Comparison of ENCODE assay signal across 2 cellular contexts in the genomic region with DNA sequence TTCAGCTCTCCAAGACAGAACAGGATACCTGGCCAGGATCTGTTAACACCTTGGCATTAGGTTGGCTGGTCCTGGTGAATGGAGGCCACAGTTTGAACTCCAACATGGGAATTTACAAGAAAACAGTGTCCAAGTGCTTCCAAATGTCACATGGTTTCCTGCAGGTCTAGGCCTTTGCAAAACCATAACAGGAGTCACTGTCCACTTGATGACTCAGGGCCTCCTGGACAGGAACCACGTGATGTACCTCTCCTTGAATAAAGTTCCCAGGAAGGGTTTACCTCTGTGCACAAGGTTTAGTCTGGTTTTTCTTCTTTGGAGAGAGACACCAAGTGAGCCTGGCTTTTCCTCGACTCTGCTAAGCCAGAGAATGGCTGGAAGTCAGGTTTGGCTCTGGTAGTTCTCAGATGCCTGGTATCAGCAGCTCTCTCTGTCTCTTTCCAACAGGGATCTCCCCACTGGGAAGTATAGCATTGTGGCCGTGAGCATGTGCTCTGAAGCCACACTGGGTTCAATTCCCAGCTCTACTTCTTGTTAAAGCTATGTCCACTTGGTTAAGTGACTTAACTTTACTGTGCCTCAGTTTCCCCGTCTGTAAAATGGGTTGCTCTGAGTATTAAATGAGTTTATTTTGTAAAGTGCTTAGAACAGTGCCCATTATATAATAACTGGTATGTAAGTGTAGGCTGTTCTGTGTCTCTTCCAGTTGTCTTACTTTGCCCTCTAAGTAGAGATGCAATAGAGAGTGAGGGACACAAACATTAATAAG.
TF ChIP-seq lines count a peak whose summit lies in the region.

No MANE protein-coding gene starts in this region.

TF ChIP-seq in IMR-90, 13 proteins besides CTCF, POLR2A, EP300 and RAD21:
- TF ChIP-seq, protein P1, sequence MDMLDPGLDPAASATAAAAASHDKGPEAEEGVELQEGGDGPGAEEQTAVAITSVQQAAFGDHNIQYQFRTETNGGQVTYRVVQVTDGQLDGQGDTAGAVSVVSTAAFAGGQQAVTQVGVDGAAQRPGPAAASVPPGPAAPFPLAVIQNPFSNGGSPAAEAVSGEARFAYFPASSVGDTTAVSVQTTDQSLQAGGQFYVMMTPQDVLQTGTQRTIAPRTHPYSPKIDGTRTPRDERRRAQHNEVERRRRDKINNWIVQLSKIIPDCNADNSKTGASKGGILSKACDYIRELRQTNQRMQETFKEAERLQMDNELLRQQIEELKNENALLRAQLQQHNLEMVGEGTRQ (IDR thresholded peaks at IDR 0.05; ENCODE audit: low read depth, low read length), result peak; percentile 62; the same call in 1 of the 2 replicates
- TF ChIP-seq MAZ (IDR thresholded peaks at IDR 0.05; ENCODE audit: borderline replicate concordance, low read depth, low read length), result no peak
- no peak for TF ChIP-seq BHLHE40 (IDR thresholded peaks at IDR 0.05; ENCODE audit: low read depth, low read length)

TF ChIP-seq in GM23338, 12 proteins besides CTCF, POLR2A, EP300 and RAD21:
- TF ChIP-seq, protein P2, sequence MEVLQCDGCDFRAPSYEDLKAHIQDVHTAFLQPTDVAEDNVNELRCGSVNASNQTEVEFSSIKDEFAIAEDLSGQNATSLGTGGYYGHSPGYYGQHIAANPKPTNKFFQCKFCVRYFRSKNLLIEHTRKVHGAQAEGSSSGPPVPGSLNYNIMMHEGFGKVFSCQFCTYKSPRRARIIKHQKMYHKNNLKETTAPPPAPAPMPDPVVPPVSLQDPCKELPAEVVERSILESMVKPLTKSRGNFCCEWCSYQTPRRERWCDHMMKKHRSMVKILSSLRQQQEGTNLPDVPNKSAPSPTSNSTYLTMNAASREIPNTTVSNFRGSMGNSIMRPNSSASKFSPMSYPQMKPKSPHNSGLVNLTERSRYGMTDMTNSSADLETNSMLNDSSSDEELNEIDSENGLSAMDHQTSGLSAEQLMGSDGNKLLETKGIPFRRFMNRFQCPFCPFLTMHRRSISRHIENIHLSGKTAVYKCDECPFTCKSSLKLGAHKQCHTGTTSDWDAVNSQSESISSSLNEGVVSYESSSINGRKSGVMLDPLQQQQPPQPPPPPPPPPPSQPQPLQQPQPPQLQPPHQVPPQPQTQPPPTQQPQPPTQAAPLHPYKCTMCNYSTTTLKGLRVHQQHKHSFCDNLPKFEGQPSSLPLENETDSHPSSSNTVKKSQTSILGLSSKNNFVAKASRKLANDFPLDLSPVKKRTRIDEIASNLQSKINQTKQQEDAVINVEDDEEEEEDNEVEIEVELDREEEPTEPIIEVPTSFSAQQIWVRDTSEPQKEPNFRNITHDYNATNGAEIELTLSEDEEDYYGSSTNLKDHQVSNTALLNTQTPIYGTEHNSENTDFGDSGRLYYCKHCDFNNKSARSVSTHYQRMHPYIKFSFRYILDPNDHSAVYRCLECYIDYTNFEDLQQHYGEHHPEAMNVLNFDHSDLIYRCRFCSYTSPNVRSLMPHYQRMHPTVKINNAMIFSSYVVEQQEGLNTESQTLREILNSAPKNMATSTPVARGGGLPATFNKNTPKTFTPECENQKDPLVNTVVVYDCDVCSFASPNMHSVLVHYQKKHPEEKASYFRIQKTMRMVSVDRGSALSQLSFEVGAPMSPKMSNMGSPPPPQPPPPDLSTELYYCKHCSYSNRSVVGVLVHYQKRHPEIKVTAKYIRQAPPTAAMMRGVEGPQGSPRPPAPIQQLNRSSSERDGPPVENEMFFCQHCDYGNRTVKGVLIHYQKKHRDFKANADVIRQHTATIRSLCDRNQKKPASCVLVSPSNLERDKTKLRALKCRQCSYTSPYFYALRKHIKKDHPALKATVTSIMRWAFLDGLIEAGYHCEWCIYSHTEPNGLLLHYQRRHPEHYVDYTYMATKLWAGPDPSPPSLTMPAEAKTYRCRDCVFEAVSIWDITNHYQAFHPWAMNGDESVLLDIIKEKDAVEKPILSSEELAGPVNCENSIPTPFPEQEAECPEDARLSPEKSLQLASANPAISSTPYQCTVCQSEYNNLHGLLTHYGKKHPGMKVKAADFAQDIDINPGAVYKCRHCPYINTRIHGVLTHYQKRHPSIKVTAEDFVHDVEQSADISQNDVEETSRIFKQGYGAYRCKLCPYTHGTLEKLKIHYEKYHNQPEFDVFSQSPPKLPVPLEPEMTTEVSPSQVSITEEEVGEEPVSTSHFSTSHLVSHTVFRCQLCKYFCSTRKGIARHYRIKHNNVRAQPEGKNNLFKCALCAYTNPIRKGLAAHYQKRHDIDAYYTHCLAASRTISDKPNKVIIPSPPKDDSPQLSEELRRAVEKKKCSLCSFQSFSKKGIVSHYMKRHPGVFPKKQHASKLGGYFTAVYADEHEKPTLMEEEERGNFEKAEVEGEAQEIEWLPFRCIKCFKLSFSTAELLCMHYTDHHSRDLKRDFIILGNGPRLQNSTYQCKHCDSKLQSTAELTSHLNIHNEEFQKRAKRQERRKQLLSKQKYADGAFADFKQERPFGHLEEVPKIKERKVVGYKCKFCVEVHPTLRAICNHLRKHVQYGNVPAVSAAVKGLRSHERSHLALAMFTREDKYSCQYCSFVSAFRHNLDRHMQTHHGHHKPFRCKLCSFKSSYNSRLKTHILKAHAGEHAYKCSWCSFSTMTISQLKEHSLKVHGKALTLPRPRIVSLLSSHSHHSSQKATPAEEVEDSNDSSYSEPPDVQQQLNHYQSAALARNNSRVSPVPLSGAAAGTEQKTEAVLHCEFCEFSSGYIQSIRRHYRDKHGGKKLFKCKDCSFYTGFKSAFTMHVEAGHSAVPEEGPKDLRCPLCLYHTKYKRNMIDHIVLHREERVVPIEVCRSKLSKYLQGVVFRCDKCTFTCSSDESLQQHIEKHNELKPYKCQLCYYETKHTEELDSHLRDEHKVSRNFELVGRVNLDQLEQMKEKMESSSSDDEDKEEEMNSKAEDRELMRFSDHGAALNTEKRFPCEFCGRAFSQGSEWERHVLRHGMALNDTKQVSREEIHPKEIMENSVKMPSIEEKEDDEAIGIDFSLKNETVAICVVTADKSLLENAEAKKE (CRISPR knock-in tag; IDR thresholded peaks at IDR 0.05), result no peak
- TF ChIP-seq ZNF114 (CRISPR knock-in tag; IDR thresholded peaks at IDR 0.05) (no peak), NANOG (IDR thresholded peaks at IDR 0.05; ENCODE audit: borderline replicate concordance) (no peak), EZH2 (IDR thresholded peaks at IDR 0.05; ENCODE audit: low read depth, unreplicated experiment) (no peak), ZNF331 (CRISPR knock-in tag; IDR thresholded peaks at IDR 0.05; ENCODE audit: low read depth) (no peak), STAT1 (IDR thresholded peaks at IDR 0.05; ENCODE audit: unreplicated experiment) (no peak), JUNB (IDR thresholded peaks at IDR 0.05; ENCODE audit: unreplicated experiment) (no peak), EZH2phosphoT487 (IDR thresholded peaks at IDR 0.05; ENCODE audit: unreplicated experiment) (no peak), POLR2AphosphoS5 (IDR thresholded peaks at IDR 0.05; ENCODE audit: low read depth) (no peak), CREB1 (CRISPR knock-in tag; IDR thresholded peaks at IDR 0.05; ENCODE audit: low read depth) (no peak)
- TF ChIP-seq, protein P3, sequence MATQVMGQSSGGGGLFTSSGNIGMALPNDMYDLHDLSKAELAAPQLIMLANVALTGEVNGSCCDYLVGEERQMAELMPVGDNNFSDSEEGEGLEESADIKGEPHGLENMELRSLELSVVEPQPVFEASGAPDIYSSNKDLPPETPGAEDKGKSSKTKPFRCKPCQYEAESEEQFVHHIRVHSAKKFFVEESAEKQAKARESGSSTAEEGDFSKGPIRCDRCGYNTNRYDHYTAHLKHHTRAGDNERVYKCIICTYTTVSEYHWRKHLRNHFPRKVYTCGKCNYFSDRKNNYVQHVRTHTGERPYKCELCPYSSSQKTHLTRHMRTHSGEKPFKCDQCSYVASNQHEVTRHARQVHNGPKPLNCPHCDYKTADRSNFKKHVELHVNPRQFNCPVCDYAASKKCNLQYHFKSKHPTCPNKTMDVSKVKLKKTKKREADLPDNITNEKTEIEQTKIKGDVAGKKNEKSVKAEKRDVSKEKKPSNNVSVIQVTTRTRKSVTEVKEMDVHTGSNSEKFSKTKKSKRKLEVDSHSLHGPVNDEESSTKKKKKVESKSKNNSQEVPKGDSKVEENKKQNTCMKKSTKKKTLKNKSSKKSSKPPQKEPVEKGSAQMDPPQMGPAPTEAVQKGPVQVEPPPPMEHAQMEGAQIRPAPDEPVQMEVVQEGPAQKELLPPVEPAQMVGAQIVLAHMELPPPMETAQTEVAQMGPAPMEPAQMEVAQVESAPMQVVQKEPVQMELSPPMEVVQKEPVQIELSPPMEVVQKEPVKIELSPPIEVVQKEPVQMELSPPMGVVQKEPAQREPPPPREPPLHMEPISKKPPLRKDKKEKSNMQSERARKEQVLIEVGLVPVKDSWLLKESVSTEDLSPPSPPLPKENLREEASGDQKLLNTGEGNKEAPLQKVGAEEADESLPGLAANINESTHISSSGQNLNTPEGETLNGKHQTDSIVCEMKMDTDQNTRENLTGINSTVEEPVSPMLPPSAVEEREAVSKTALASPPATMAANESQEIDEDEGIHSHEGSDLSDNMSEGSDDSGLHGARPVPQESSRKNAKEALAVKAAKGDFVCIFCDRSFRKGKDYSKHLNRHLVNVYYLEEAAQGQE (IDR thresholded peaks at IDR 0.05; ENCODE audit: unreplicated experiment), result no peak
- TF ChIP-seq, protein P4, sequence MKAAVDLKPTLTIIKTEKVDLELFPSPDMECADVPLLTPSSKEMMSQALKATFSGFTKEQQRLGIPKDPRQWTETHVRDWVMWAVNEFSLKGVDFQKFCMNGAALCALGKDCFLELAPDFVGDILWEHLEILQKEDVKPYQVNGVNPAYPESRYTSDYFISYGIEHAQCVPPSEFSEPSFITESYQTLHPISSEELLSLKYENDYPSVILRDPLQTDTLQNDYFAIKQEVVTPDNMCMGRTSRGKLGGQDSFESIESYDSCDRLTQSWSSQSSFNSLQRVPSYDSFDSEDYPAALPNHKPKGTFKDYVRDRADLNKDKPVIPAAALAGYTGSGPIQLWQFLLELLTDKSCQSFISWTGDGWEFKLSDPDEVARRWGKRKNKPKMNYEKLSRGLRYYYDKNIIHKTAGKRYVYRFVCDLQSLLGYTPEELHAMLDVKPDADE (IDR thresholded peaks at IDR 0.05), result no peak
